Comparison of ENCODE assay signal across 11 cellular contexts in genomic region chr16:75726390-75726789, GRCh38. TPM values are rescaled to one million over a fixed set of nuclear protein-coding genes. Genes with fewer than 3 reads are reported as not detected.
"Had no signal": no experiment of that assay in that cellular context is flagged by ENCODE, and none has a peak within 500 bp of the region (broad histone marks: within the 10 kb centered on the region; RNA-seq: fewer than 3 reads in every experiment).

TSS of gene CPHXL (minus strand) at chr16:75726490. CDS start at chr16:75726442, 48 bp downstream.

- H3K36me3 ChIP-seq: HAP-1 had no signal

- H2AFZ ChIP-seq: GM23248 had no signal

- H3K4me3 ChIP-seq: GM23248, HAP-1 had no signal

- H3K9me3 Mint-ChIP-seq: HFFc6 had no signal

- ATAC-seq: HCT116 had no signal

- H3K4me1 Mint-ChIP-seq: IgD-negative memory B cell had no signal

- DNase-seq: GM23248, GOT3, H7, HFFc6, KBM-7 had no signal

- H3K27ac ChIP-seq: GM23248 had no signal

- H3K9ac ChIP-seq: GM23248 had no signal

- H3K9me3 ChIP-seq: HAP-1 had no signal

- H3K27me3 Mint-ChIP-seq: IgD-negative memory B cell had no signal

- FAIRE-seq: HTR-8/SVneo had no signal

- H3K36me3 Mint-ChIP-seq: IgD-negative memory B cell had no signal

- H3K4me1 ChIP-seq: HAP-1 had no signal

- H3K27ac Mint-ChIP-seq: HFFc6, IgD-negative memory B cell had no signal

- H3K4me3 Mint-ChIP-seq: HFFc6, IgD-negative memory B cell had no signal

RNA-seq across cellular contexts. Expression of gene CPHXL, which starts in this region (rescaled TPM):
- total RNA-seq: GM23248, H4, H7, HFFc6, HT-29 had no signal
- polyA plus RNA-seq: GM23248, IgD-negative memory B cell had no signal
